Comparison of ENCODE assay signal across 1 cellular context in the genomic region with DNA sequence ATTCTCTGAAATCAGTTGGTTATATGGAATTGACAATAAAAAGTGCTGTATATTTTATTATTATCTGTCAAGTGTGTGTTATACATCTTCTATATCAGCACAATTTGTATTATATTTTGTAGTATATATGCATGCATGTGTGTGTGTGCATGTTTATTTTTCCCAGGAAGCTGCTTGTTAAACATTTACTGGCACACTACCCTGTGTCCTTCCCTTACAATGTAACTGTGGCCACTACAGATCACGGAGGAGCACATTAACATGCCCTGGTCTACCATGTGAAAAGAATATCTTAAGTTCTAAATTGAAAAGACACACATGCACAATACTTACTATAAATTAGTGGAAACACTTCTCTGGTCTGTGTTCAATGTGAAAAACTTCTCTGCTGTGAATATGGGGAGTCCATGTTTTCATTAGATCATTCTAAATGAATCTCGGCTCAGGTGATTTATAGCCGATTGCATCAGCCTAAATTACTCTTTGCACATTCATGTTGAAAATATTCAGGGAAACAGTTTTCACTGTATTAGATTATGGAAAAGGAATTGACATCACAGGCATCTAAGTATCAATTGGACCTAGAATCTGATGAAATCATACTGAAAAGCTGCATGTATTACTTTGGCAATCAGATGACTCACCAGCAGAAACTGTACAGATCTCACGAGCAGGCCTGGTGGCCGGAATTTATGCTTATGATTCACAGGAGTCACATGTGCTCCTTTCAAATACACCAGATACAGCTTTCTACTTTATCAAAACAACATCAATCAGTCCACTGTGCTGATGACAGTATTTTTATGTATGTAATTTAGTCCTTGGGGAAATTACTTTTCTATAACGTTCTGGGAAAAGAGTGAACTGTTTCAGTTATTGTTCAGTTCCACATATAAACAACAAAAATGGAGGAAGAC.
TF ChIP-seq lines count a peak whose summit lies in the region.

No MANE protein-coding gene starts in this region.

TF ChIP-seq in HEK293, 187 proteins besides CTCF, POLR2A, EP300 and RAD21 (continued from another document):
- TF ChIP-seq, protein P1, sequence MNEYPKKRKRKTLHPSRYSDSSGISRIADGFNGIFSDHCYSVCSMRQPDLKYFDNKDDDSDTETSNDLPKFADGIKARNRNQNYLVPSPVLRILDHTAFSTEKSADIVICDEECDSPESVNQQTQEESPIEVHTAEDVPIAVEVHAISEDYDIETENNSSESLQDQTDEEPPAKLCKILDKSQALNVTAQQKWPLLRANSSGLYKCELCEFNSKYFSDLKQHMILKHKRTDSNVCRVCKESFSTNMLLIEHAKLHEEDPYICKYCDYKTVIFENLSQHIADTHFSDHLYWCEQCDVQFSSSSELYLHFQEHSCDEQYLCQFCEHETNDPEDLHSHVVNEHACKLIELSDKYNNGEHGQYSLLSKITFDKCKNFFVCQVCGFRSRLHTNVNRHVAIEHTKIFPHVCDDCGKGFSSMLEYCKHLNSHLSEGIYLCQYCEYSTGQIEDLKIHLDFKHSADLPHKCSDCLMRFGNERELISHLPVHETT (tag by site-specific recombination; IDR thresholded peaks at IDR 0.05), result peak; percentile 80
- TF ChIP-seq ZNF629 (tag by site-specific recombination; IDR thresholded peaks at IDR 0.05) (peak; percentile 96), ZNF23 (tag by site-specific recombination; IDR thresholded peaks at IDR 0.05; ENCODE audit: borderline replicate concordance) (no peak), ZNF488 (tag by site-specific recombination; IDR thresholded peaks at IDR 0.05) (peak; percentile 53; the same call in 1 of the 2 replicates), ZSCAN23 (tag by site-specific recombination; IDR thresholded peaks at IDR 0.05) (no peak), ZNF138 (tag by site-specific recombination; IDR thresholded peaks at IDR 0.05; ENCODE audit: borderline replicate concordance) (no peak), ZNF558 (tag by site-specific recombination; IDR thresholded peaks at IDR 0.05) (peak; percentile 41; the same call in 1 of the 2 replicates), ZNF184 (tag by site-specific recombination; IDR thresholded peaks at IDR 0.05) (0 out of 2 replicates have a peak, but pooled peaks have one; percentile 75), ZNF394 (tag by site-specific recombination; IDR thresholded peaks at IDR 0.05; ENCODE audit: borderline replicate concordance) (peak; percentile 71), OVOL3 (tag by site-specific recombination; IDR thresholded peaks at IDR 0.05) (0 out of 2 replicates have a peak, but pooled peaks have one; percentile 39), ZNF366 (tag by site-specific recombination; conservative IDR thresholded peaks at IDR 0.05) (peak; percentile 96), SP3 (tag by site-specific recombination; IDR thresholded peaks at IDR 0.05) (peak; percentile 59), TRIM28 (IDR thresholded peaks at IDR 0.05; ENCODE audit: borderline replicate concordance, low read length) (peak; percentile 90), ZXDB (tag by site-specific recombination; IDR thresholded peaks at IDR 0.05) (peak; percentile 68; the same call in 1 of the 2 replicates), ZNF324 (tag by site-specific recombination; IDR thresholded peaks at IDR 0.05) (peak; percentile 91), KLF8 (tag by site-specific recombination; IDR thresholded peaks at IDR 0.05) (peak; percentile 55), ZNF391 (tag by site-specific recombination; IDR thresholded peaks at IDR 0.05; ENCODE audit: borderline replicate concordance, low read depth) (no peak), KLF16 (tag by site-specific recombination; IDR thresholded peaks at IDR 0.05) (no peak), ZBTB1 (tag by site-specific recombination; IDR thresholded peaks at IDR 0.05) (0 out of 2 replicates have a peak, but pooled peaks have one; percentile 5), BCL6B (tag by site-specific recombination; IDR thresholded peaks at IDR 0.05) (peak; percentile 81), ZFP69B (tag by site-specific recombination; IDR thresholded peaks at IDR 0.05) (peak; percentile 44; the same call in 1 of the 2 replicates), ZBTB17 (tag by site-specific recombination; IDR thresholded peaks at IDR 0.05) (peak; percentile 73), TCF7L2 (IDR thresholded peaks at IDR 0.05; ENCODE audit: borderline replicate concordance, low read depth, low read length) (peak; percentile 68), ZNF292 (tag by site-specific recombination; IDR thresholded peaks at IDR 0.05; ENCODE audit: borderline replicate concordance, low read depth) (no peak), ZNF670 (tag by site-specific recombination; IDR thresholded peaks at IDR 0.05; ENCODE audit: low read depth) (no peak), GLIS1 (tag by site-specific recombination; IDR thresholded peaks at IDR 0.05) (no peak), OSR2 (tag by site-specific recombination; IDR thresholded peaks at IDR 0.05) (peak; percentile 80), KLF10 (tag by site-specific recombination; IDR thresholded peaks at IDR 0.05) (peak; percentile 90), PRDM10 (tag by site-specific recombination; IDR thresholded peaks at IDR 0.05) (peak; percentile 37; the same call in 1 of the 2 replicates), IKZF3 (tag by site-specific recombination; IDR thresholded peaks at IDR 0.05) (peak; percentile 93), ZFP37 (tag by site-specific recombination; IDR thresholded peaks at IDR 0.05) (0 out of 2 replicates have a peak, but pooled peaks have one; percentile 23), ZNF2 (tag by site-specific recombination; IDR thresholded peaks at IDR 0.05) (0 out of 2 replicates have a peak, but pooled peaks have one; percentile 55), HOXD13 (CRISPR knock-in tag; IDR thresholded peaks at IDR 0.05; ENCODE audit: borderline replicate concordance) (no peak), ZNF513 (tag by site-specific recombination; IDR thresholded peaks at IDR 0.05) (0 out of 2 replicates have a peak, but pooled peaks have one; percentile 13)
- TF ChIP-seq, protein P2, sequence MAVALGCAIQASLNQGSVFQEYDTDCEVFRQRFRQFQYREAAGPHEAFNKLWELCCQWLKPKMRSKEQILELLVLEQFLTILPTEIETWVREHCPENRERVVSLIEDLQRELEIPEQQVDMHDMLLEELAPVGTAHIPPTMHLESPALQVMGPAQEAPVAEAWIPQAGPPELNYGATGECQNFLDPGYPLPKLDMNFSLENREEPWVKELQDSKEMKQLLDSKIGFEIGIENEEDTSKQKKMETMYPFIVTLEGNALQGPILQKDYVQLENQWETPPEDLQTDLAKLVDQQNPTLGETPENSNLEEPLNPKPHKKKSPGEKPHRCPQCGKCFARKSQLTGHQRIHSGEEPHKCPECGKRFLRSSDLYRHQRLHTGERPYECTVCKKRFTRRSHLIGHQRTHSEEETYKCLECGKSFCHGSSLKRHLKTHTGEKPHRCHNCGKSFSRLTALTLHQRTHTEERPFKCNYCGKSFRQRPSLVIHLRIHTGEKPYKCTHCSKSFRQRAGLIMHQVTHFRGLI (tag by site-specific recombination; IDR thresholded peaks at IDR 0.05), result peak; percentile 16; the same call in 1 of the 2 replicates
- TF ChIP-seq, protein P3, sequence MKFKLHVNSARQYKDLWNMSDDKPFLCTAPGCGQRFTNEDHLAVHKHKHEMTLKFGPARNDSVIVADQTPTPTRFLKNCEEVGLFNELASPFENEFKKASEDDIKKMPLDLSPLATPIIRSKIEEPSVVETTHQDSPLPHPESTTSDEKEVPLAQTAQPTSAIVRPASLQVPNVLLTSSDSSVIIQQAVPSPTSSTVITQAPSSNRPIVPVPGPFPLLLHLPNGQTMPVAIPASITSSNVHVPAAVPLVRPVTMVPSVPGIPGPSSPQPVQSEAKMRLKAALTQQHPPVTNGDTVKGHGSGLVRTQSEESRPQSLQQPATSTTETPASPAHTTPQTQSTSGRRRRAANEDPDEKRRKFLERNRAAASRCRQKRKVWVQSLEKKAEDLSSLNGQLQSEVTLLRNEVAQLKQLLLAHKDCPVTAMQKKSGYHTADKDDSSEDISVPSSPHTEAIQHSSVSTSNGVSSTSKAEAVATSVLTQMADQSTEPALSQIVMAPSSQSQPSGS (tag by site-specific recombination; IDR thresholded peaks at IDR 0.05; ENCODE audit: low read depth), result peak; percentile 93
- TF ChIP-seq, protein P4, sequence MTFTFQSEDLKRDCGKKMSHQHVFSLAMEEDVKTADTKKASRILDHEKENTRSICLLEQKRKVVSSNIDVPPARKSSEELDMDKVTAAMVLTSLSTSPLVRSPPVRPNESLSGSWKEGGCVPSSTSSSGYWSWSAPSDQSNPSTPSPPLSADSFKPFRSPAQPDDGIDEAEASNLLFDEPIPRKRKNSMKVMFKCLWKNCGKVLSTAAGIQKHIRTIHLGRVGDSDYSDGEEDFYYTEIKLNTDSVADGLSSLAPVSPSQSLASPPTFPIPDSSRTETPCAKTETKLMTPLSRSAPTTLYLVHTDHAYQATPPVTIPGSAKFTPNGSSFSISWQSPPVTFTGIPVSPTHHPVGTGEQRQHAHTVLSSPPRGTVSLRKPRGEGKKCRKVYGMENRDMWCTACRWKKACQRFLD (tag by site-specific recombination; IDR thresholded peaks at IDR 0.05), result no peak
- TF ChIP-seq, protein P5, sequence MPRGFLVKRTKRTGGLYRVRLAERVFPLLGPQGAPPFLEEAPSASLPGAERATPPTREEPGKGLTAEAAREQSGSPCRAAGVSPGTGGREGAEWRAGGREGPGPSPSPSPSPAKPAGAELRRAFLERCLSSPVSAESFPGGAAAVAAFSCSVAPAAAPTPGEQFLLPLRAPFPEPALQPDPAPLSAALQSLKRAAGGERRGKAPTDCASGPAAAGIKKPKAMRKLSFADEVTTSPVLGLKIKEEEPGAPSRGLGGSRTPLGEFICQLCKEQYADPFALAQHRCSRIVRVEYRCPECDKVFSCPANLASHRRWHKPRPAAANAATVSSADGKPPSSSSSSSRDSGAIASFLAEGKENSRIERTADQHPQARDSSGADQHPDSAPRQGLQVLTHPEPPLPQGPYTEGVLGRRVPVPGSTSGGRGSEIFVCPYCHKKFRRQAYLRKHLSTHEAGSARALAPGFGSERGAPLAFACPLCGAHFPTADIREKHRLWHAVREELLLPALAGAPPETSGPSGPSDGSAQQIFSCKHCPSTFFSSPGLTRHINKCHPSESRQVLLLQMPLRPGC (tag by site-specific recombination; IDR thresholded peaks at IDR 0.05), result peak; percentile 89
